23 cellular contexts compared by ENCODE assay signal in genomic region chr12:124976999-124977398, GRCh38.
"Had no signal": no experiment of that assay in that cellular context is flagged by ENCODE, and none has a peak within 500 bp of the region (broad histone marks: within the 10 kb centered on the region; RNA-seq: fewer than 3 reads in every experiment).

No MANE protein-coding gene starts in this region.

- H3K4me3 ChIP-seq: coronary artery, hepatocyte, lung, neural progenitor cell, psoas muscle, suprapubic skin, thyroid gland had no signal

- H3K27ac Mint-ChIP-seq: endodermal cell; natural killer cell treated with Interleukin-12 subunit alpha and Interleukin-12 subunit beta and Interleukin-15 and Interleukin-18, amount 100 ng/mL, for 72 hours; neural progenitor cell; type B pancreatic cell had no signal

- H3K4me1 Mint-ChIP-seq: endodermal cell, neural progenitor cell had no signal

- H3K4me3 Mint-ChIP-seq: endodermal cell; natural killer cell treated with Interleukin-12 subunit alpha and Interleukin-12 subunit beta and Interleukin-15 and Interleukin-18, amount 100 ng/mL, for 72 hours; neural progenitor cell; type B pancreatic cell had no signal

- DNase-seq: effector CD4-positive, alpha-beta T cell; endodermal cell; foreskin melanocyte; head of caudate nucleus; left colon; left ventricle myocardium superior; midbrain; nucleus accumbens; psoas muscle; retina; stimulated activated CD4-positive, alpha-beta T cell treated with anti-CD3 and anti-CD28 coated beads, Interleukin-2, amount 100 ng/mL, for 24 hours; stimulated activated CD4-positive, alpha-beta T cell treated with anti-CD3 and anti-CD28 coated beads, Interleukin-4, amount 100 ng/mL, for 4 hours; stimulated activated naive CD4-positive, alpha-beta T cell treated with Interleukin-2 at 50 U/mL for 16 hours; thyroid gland had no signal

- H3K27me3 ChIP-seq: hepatocyte, neural progenitor cell, suprapubic skin, thyroid gland had no signal

- H3K9me3 ChIP-seq: psoas muscle, suprapubic skin, thyroid gland had no signal

- H3K9me3 Mint-ChIP-seq: endodermal cell; natural killer cell treated with Interleukin-12 subunit alpha and Interleukin-12 subunit beta and Interleukin-15 and Interleukin-18, amount 100 ng/mL, for 72 hours; neural progenitor cell; type B pancreatic cell had no signal

- H3K36me3 ChIP-seq: neural progenitor cell had no signal

- H3K4me1 ChIP-seq: neural progenitor cell, parathyroid adenoma, psoas muscle, suprapubic skin, thyroid gland had no signal

- H3K27ac ChIP-seq: coronary artery, hepatocyte, neural progenitor cell, parathyroid adenoma, psoas muscle, suprapubic skin, thyroid gland had no signal

- H3K27me3 Mint-ChIP-seq: natural killer cell treated with Interleukin-12 subunit alpha and Interleukin-12 subunit beta and Interleukin-15 and Interleukin-18, amount 100 ng/mL, for 72 hours; type B pancreatic cell had no signal

- H3K36me3 Mint-ChIP-seq: natural killer cell treated with Interleukin-12 subunit alpha and Interleukin-12 subunit beta and Interleukin-15 and Interleukin-18, amount 100 ng/mL, for 72 hours had no signal

- ATAC-seq: left colon, left ventricle myocardium superior, psoas muscle, sciatic nerve had no signal
